Comparison of ENCODE assay signal across 1 cellular context in the genomic region with DNA sequence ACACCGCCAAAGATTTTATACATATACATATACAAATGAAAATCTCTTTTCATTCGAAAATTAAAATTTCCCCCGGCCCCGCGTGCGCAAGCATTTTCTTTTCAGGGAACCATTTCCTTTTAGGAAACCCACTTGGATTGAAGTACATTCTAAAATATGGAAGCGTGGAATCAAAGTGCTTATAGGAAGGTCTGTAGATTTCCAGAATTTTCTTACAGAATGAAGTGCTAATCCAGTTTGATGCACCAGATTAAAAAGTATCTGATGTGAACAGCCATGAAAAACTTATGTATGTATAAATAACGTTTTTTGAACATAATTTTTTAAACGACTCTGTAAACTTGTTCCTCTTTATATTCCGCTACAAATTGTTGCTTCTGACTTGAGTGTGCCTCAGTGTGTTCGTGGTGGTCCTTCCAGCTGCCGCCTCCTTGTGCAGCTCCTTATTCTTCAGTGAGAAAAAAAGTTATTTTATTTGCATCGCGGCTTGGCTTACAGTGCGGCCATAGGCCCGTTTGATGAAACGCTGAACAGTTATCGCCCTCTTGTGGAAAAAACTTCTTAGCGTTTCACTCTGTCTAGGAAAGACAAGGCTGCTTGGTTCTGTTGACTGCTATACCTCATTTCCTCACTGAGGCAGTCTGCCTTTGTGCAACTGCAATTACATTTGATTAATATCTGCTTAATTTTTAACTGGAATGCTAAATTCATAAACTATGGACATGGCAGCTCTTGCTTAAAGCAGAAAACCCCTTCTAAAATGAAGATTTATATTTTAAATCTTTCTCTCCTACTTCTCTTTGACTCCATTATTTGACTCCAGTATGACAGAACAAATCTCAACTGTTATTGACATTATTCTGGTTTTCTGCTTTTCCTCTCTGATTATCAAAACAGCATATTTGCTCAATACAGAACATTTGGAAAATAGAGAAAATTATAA.
TF ChIP-seq lines count a peak whose summit lies in the region.

No MANE protein-coding gene starts in this region.

TF ChIP-seq in GM23338, 12 proteins besides CTCF, POLR2A, EP300 and RAD21 (continued from another document):
- peak; percentile 37 for TF ChIP-seq EZH2phosphoT487 (IDR thresholded peaks at IDR 0.05; ENCODE audit: unreplicated experiment)
